Comparison of ENCODE assay signal across 15 cellular contexts in genomic region chr13:48594080-48594815, GRCh38. TPM values are rescaled to one million over a fixed set of nuclear protein-coding genes. Genes with fewer than 3 reads are reported as not detected.
DNase-seq lines count a peak whose midpoint lies in the region; ATAC-seq and TF ChIP-seq lines count a peak whose summit lies in the region.
"Had no signal": no experiment of that assay in that cellular context is flagged by ENCODE, and none has a peak within 500 bp of the region (broad histone marks: within the 10 kb centered on the region; RNA-seq: fewer than 3 reads in every experiment).

No MANE protein-coding gene starts in this region.

- H3K4me1 Mint-ChIP-seq in CD14-positive monocyte, result peaks cover 20% of the 10 kb centered on the region

- no peaks in the 10 kb centered on the region for H3K27me3 Mint-ChIP-seq in CD14-positive monocyte (ENCODE audit: low read depth in 3 of 3)

- peak; percentile 20 for TF ChIP-seq POLR2A in GM18505 (IDR thresholded peaks at IDR 0.05; ENCODE audit: borderline replicate concordance, extremely low read depth, insufficient read depth, insufficient read length)

- TF ChIP-seq CTCF in CD14-positive monocyte (IDR thresholded peaks at IDR 0.05), result no peak

- DNase-seq in dermis blood vessel endothelial cell (no peak), CD14-positive monocyte (ENCODE audit: low spot score) (no peak)
- DNase-seq: activated naive CD4-positive, alpha-beta T cell treated with anti-CD3 and anti-CD28 coated beads for 36 hours; DMS53; MG63; NCI-H2081 treated with DMSO at 0.1 percent for 48 hours; stimulated activated CD4-positive, alpha-beta T cell treated with anti-CD3 and anti-CD28 coated beads, Interleukin-2, amount 100 ng/mL, for 48 hours had no signal

- H3K27ac Mint-ChIP-seq in CD14-positive monocyte, result peak overlapping the region in 2 of 7 donors; percentile 8 to 34
- H3K27ac Mint-ChIP-seq: activated naive CD4-positive, alpha-beta T cell treated with anti-CD3 and anti-CD28 coated beads for 36 hours had no signal

- H3K27me3 ChIP-seq in HUES48 (ENCODE audit: control insufficient read depth, insufficient read depth, low read length), result no peaks in the 10 kb centered on the region
- no peaks in the 10 kb centered on the region for H3K27me3 ChIP-seq in iPS-20b (ENCODE audit: insufficient read depth, low read length)
- H3K27me3 ChIP-seq: cardiac muscle cell, MG63 had no signal

- peaks cover 0 to 6% (median 4%) of the 10 kb centered on the region in 7 donors for H3K9me3 Mint-ChIP-seq in CD14-positive monocyte
- H3K9me3 Mint-ChIP-seq: activated naive CD4-positive, alpha-beta T cell treated with anti-CD3 and anti-CD28 coated beads for 36 hours had no signal

- H3K9ac ChIP-seq in HUES48 (ENCODE audit: low read depth, low read length) (peak overlapping the region; percentile 14; the same call in 1 of the 2 replicates), iPS-20b (ENCODE audit: low read depth, low read length) (peak overlapping the region; percentile 25; the same call in 1 of the 2 replicates)

- no peaks in the 10 kb centered on the region for H3K36me3 Mint-ChIP-seq in CD14-positive monocyte

- no peak overlapping the region for H3K4me3 Mint-ChIP-seq in CD14-positive monocyte
- H3K4me3 Mint-ChIP-seq: activated naive CD4-positive, alpha-beta T cell treated with anti-CD3 and anti-CD28 coated beads for 36 hours had no signal

- H3K36me3 ChIP-seq in HUES48 (ENCODE audit: control insufficient read depth, insufficient read depth, low read length) (no peaks in the 10 kb centered on the region), iPS-20b (ENCODE audit: insufficient read depth, low read depth, low read length) (no peaks in the 10 kb centered on the region)
- H3K36me3 ChIP-seq: cardiac muscle cell, MG63 had no signal

- peaks cover 41% of the 10 kb centered on the region for H3K4me1 ChIP-seq in HUES48 (ENCODE audit: control insufficient read depth, insufficient read depth, low read length)
- H3K4me1 ChIP-seq in iPS-20b (ENCODE audit: insufficient read depth, low read length), result peaks cover 35% of the 10 kb centered on the region

- H3K27ac ChIP-seq in HUES48 (ENCODE audit: low read depth, low read length) (peak overlapping the region; percentile 67), iPS-20b (ENCODE audit: low read length) (peak overlapping the region; percentile 16)
- H3K27ac ChIP-seq: cardiac muscle cell had no signal

- peaks cover 7% of the 10 kb centered on the region; the same call in 1 of the 2 replicates for H3K9me3 ChIP-seq in HUES48 (ENCODE audit: control insufficient read depth, insufficient read depth, low read length)
- H3K9me3 ChIP-seq in iPS-20b (ENCODE audit: insufficient read depth, low read depth, low read length), result 0 out of 2 replicates have a peak, but pooled peaks cover 4% of the 10 kb centered on the region
- H3K9me3 ChIP-seq: MG63 had no signal

- H3K4me3 ChIP-seq in HUES48 (ENCODE audit: low read depth, low read length) (peak overlapping the region; percentile 33), iPS-20b (ENCODE audit: low read length) (peak overlapping the region; percentile 36; the same call in 1 of the 2 replicates)
- H3K4me3 ChIP-seq: cardiac muscle cell, MG63 had no signal

- intact Hi-C loops in CD14-positive monocyte (cut with micrococcal nuclease), result no loop called here

- ATAC-seq in GM18505 (IDR thresholded peaks at IDR 0.05; ENCODE audit: unreplicated experiment) (no peak), GM21619 (IDR thresholded peaks at IDR 0.05; ENCODE audit: unreplicated experiment) (peak; percentile 56), GM19452 (IDR thresholded peaks at IDR 0.05; ENCODE audit: unreplicated experiment) (no peak), HG03565 (IDR thresholded peaks at IDR 0.05; ENCODE audit: unreplicated experiment) (no peak)

RNA-seq across cellular contexts. Expression of gene CYSLTR2, which starts 59.5 kb away (rescaled TPM):
- total RNA-seq in dermis blood vessel endothelial cell, result not detected in 2 replicates
- polyA plus RNA-seq in CD14-positive monocyte, result 1 to 10 TPM; 1.9 to 4.1 TPM
- total RNA-seq: myocyte had no signal
